In the genomic region with DNA sequence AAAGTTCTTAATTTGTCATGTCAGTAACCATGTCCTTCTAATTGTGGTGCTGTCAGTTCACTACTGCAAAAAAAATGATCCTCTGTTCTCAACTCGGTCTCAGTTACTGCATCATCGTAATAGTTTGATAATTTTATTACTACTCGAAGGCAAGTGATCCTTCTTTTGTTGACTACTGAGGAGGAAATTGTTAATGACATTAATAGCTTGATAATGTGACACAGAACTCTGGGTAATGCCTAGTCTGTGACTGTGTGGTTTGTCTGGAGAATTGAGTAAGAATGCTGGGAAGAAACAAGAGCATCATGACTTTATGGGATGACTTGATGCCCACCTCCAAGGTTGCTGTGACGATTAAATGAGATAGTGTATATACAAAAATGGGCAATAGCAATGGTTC, we compare ENCODE assay signal across 31 cellular contexts.
DNase-seq lines count a peak whose midpoint lies in the region; ATAC-seq, FAIRE-seq and TF ChIP-seq lines count a peak whose summit lies in the region.
"Had no signal": no experiment of that assay in that cellular context is flagged by ENCODE, and none has a peak within 500 bp of the region (broad histone marks: within the 10 kb centered on the region; RNA-seq: fewer than 3 reads in every experiment).

No MANE protein-coding gene starts in this region.

- DNase-seq in SK-N-SH (no peak), urothelium cell line (ENCODE audit: low spot score) (no peak)
- DNase-seq: 8988T; ACHN; AML-193; BE2C; C1 segment of cervical spinal cord; Caco-2; Calu3; CD4-positive, alpha-beta memory T cell; CD4-positive, alpha-beta T cell; CD4-positive, CD25-positive, alpha-beta regulatory T cell; CD8-positive, alpha-beta memory T cell; CD8-positive, alpha-beta T cell; COR-L47; DMS 273 treated with DMSO at 0.1 percent for 48 hours; DMS153; DMS53; DMS79; DMS79 treated with DMSO at 0.1 percent for 48 hours; DND-41; EL had no signal

- no peaks in the 10 kb centered on the region for H3F3A ChIP-seq in SK-N-SH (replicated peaks; ENCODE audit: insufficient read depth)

- H3K27ac ChIP-seq in SK-N-SH (ENCODE audit: low read depth in 2 of 2, low read length in 1 of 2): no peak overlapping the region
- H3K27ac ChIP-seq: 22Rv1; A549; BLaER1; BLaER1 treated with 17β-estradiol and CSF1 and Interleukin-3, amounts not matched to agents 10 nM and 100 nM; C4-2B had no signal

- POLR2A ChIA-PET in SK-N-SH (lab: Yijun Ruan, JAX): no interaction called here

- no peaks in the 10 kb centered on the region for H3K36me3 ChIP-seq in SK-N-SH (replicated peaks in 1 of 2; ENCODE audit: control insufficient read depth in 1 of 2, insufficient read depth in 2 of 2, low read length in 1 of 2)
- H3K36me3 ChIP-seq: BE2C; BLaER1; BLaER1 treated with 17β-estradiol and CSF1 and Interleukin-3, amounts not matched to agents 10 nM and 100 nM had no signal

- H3K4me3 ChIP-seq in SK-N-SH (ENCODE audit: low read depth in 2 of 2, low read length in 1 of 2): no peak overlapping the region
- H3K4me3 ChIP-seq: A549; BLaER1; BLaER1 treated with 17β-estradiol and CSF1 and Interleukin-3, amounts not matched to agents 10 nM and 100 nM had no signal

- no peak for TF ChIP-seq CTCF in SK-N-SH (IDR thresholded peaks at IDR 0.05)

- ATAC-seq in SK-N-SH treated with all-trans-retinoic acid at 6 μM for 48 hours: peak; percentile 26; the same call in 1 of the 3 replicates
- no peak for ATAC-seq in GM21447 (IDR thresholded peaks at IDR 0.05; ENCODE audit: unreplicated experiment)
- ATAC-seq: A549; CD8-positive, alpha-beta T cell had no signal

- no peak for TF ChIP-seq RAD21 in SK-N-SH (IDR thresholded peaks at IDR 0.05; ENCODE audit: low read length)

- peak in 1 of 2 experiments; percentile 36; a peak in 1 of 4 replicates for TF ChIP-seq EP300 in SK-N-SH (IDR thresholded peaks at IDR 0.05; ENCODE audit: borderline replicate concordance in 1 of 2, low read depth in 1 of 2, low read length in 1 of 2)

- H2AFZ ChIP-seq in SK-N-SH (ENCODE audit: low read depth): no peak overlapping the region

- FAIRE-seq in urothelium cell line (lab: Jason Lieb, UNC): peak; percentile 32
- FAIRE-seq: A204.1, A549, D721Med had no signal

- H3K4me2 ChIP-seq in SK-N-SH: no peak overlapping the region
- H3K4me2 ChIP-seq: A549; BLaER1; BLaER1 treated with 17β-estradiol and CSF1 and Interleukin-3, amounts not matched to agents 10 nM and 100 nM had no signal

- CTCF ChIA-PET in SK-N-SH (lab: Yijun Ruan, JAX): interaction anchor here (1.5 kb wide), 1 partner anchor 36 kb away, joined by 7 read pairs; no protein-coding TSS in a partner anchor

- no peaks in the 10 kb centered on the region for H3K9me2 ChIP-seq in SK-N-SH

- WGBS in SK-N-SH (ENCODE audit: low lambda C conversion rate): 21% methylated on average over 4 of the region's 4 CpGs

- no peaks in the 10 kb centered on the region for H4K20me1 ChIP-seq in SK-N-SH (ENCODE audit: insufficient read depth)
- H4K20me1 ChIP-seq: BLaER1; BLaER1 treated with 17β-estradiol and CSF1 and Interleukin-3, amounts not matched to agents 10 nM and 100 nM had no signal

- no peaks in the 10 kb centered on the region for H3K79me2 ChIP-seq in SK-N-SH (ENCODE audit: insufficient read depth)

- H3K9me3 ChIP-seq in SK-N-SH: no peaks in the 10 kb centered on the region
- H3K9me3 ChIP-seq: A549; BE2C; BLaER1; BLaER1 treated with 17β-estradiol and CSF1 and Interleukin-3, amounts not matched to agents 10 nM and 100 nM; Caco-2 had no signal

- no peaks in the 10 kb centered on the region for H3K27me3 ChIP-seq in SK-N-SH (ENCODE audit: insufficient read depth)
- H3K27me3 ChIP-seq: BE2C; BLaER1; BLaER1 treated with 17β-estradiol and CSF1 and Interleukin-3, amounts not matched to agents 10 nM and 100 nM had no signal

- H3K9ac ChIP-seq in SK-N-SH: no peak overlapping the region
- H3K9ac ChIP-seq: BLaER1; BLaER1 treated with 17β-estradiol and CSF1 and Interleukin-3, amounts not matched to agents 10 nM and 100 nM had no signal

- H3K4me1 ChIP-seq in SK-N-SH (ENCODE audit: control insufficient read depth in 1 of 2, insufficient read depth in 2 of 2, low read depth in 1 of 2, low read length in 1 of 2): peaks cover 0 to 9% of the 10 kb centered on the region in 2 experiments; a peak in 2 of 4 replicates
- H3K4me1 ChIP-seq: A549; BE2C; BLaER1; BLaER1 treated with 17β-estradiol and CSF1 and Interleukin-3, amounts not matched to agents 10 nM and 100 nM; Caco-2 had no signal

TF ChIP-seq in SK-N-SH treated with all-trans-retinoic acid at 6 μM for 48 hours, 23 proteins besides CTCF, POLR2A, EP300 and RAD21:
- TF ChIP-seq ISL1 (CRISPR knock-in tag; IDR thresholded peaks at IDR 0.05) (peak; percentile 54), ZC3H10 (CRISPR knock-in tag; IDR thresholded peaks at IDR 0.05) (peak; percentile 78; the same call in 1 of the 2 replicates)
- TF ChIP-seq, protein P1, sequence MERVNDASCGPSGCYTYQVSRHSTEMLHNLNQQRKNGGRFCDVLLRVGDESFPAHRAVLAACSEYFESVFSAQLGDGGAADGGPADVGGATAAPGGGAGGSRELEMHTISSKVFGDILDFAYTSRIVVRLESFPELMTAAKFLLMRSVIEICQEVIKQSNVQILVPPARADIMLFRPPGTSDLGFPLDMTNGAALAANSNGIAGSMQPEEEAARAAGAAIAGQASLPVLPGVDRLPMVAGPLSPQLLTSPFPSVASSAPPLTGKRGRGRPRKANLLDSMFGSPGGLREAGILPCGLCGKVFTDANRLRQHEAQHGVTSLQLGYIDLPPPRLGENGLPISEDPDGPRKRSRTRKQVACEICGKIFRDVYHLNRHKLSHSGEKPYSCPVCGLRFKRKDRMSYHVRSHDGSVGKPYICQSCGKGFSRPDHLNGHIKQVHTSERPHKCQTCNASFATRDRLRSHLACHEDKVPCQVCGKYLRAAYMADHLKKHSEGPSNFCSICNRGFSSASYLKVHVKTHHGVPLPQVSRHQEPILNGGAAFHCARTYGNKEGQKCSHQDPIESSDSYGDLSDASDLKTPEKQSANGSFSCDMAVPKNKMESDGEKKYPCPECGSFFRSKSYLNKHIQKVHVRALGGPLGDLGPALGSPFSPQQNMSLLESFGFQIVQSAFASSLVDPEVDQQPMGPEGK (CRISPR knock-in tag; IDR thresholded peaks at IDR 0.05; ENCODE audit: borderline replicate concordance): no peak

TF ChIP-seq in SK-N-SH, 30 proteins besides CTCF, POLR2A, EP300 and RAD21:
- TF ChIP-seq, protein P2, sequence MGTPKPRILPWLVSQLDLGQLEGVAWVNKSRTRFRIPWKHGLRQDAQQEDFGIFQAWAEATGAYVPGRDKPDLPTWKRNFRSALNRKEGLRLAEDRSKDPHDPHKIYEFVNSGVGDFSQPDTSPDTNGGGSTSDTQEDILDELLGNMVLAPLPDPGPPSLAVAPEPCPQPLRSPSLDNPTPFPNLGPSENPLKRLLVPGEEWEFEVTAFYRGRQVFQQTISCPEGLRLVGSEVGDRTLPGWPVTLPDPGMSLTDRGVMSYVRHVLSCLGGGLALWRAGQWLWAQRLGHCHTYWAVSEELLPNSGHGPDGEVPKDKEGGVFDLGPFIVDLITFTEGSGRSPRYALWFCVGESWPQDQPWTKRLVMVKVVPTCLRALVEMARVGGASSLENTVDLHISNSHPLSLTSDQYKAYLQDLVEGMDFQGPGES (IDR thresholded peaks at IDR 0.05; ENCODE audit: low read depth, low read length): no peak
- TF ChIP-seq GATA2 (CRISPR knock-in tag; IDR thresholded peaks at IDR 0.05) (no peak), SIN3A (IDR thresholded peaks at IDR 0.05; ENCODE audit: borderline replicate concordance, low read depth, low read length) (no peak), TEAD4 (IDR thresholded peaks at IDR 0.05; ENCODE audit: borderline replicate concordance, insufficient read depth) (no peak), RXRA (IDR thresholded peaks at IDR 0.05; ENCODE audit: borderline replicate concordance, low read depth) (no peak), GABPA (IDR thresholded peaks at IDR 0.05; ENCODE audit: low read depth) (no peak), NRF1 (IDR thresholded peaks at IDR 0.05; ENCODE audit: low read depth, low read length) (no peak), YY1 (IDR thresholded peaks at IDR 0.05; ENCODE audit: low read depth) (no peak), TAF1 (IDR thresholded peaks at IDR 0.05; ENCODE audit: borderline replicate concordance, low read depth, low read length) (no peak), MEF2A (IDR thresholded peaks at IDR 0.05; ENCODE audit: borderline replicate concordance, low read depth) (no peak), POLR2AphosphoS5 (IDR thresholded peaks at IDR 0.05; ENCODE audit: low read depth, low read length) (no peak), SMC3 (IDR thresholded peaks at IDR 0.05; ENCODE audit: low read depth, low read length) (no peak), NFIC (IDR thresholded peaks at IDR 0.05; ENCODE audit: borderline replicate concordance) (no peak), MXI1 (IDR thresholded peaks at IDR 0.05; ENCODE audit: low read depth, low read length) (no peak), JUND (IDR thresholded peaks at IDR 0.05) (no peak), FOXM1 (IDR thresholded peaks at IDR 0.05; ENCODE audit: low read depth) (no peak)
- TF ChIP-seq, protein P3, sequence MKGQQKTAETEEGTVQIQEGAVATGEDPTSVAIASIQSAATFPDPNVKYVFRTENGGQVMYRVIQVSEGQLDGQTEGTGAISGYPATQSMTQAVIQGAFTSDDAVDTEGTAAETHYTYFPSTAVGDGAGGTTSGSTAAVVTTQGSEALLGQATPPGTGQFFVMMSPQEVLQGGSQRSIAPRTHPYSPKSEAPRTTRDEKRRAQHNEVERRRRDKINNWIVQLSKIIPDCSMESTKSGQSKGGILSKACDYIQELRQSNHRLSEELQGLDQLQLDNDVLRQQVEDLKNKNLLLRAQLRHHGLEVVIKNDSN (IDR thresholded peaks at IDR 0.05; ENCODE audit: borderline replicate concordance, low read depth): no peak
- TF ChIP-seq, protein P4, sequence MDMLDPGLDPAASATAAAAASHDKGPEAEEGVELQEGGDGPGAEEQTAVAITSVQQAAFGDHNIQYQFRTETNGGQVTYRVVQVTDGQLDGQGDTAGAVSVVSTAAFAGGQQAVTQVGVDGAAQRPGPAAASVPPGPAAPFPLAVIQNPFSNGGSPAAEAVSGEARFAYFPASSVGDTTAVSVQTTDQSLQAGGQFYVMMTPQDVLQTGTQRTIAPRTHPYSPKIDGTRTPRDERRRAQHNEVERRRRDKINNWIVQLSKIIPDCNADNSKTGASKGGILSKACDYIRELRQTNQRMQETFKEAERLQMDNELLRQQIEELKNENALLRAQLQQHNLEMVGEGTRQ (IDR thresholded peaks at IDR 0.05; ENCODE audit: borderline replicate concordance, low read depth, low read length): no peak
- TF ChIP-seq, protein P5, sequence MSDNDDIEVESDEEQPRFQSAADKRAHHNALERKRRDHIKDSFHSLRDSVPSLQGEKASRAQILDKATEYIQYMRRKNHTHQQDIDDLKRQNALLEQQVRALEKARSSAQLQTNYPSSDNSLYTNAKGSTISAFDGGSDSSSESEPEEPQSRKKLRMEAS (IDR thresholded peaks at IDR 0.05; ENCODE audit: low read depth): no peak
TF ChIP-seq in SK-N-SH: peak in this region for 0.
